Comparison of ENCODE assay signal across 12 cellular contexts in the genomic region with DNA sequence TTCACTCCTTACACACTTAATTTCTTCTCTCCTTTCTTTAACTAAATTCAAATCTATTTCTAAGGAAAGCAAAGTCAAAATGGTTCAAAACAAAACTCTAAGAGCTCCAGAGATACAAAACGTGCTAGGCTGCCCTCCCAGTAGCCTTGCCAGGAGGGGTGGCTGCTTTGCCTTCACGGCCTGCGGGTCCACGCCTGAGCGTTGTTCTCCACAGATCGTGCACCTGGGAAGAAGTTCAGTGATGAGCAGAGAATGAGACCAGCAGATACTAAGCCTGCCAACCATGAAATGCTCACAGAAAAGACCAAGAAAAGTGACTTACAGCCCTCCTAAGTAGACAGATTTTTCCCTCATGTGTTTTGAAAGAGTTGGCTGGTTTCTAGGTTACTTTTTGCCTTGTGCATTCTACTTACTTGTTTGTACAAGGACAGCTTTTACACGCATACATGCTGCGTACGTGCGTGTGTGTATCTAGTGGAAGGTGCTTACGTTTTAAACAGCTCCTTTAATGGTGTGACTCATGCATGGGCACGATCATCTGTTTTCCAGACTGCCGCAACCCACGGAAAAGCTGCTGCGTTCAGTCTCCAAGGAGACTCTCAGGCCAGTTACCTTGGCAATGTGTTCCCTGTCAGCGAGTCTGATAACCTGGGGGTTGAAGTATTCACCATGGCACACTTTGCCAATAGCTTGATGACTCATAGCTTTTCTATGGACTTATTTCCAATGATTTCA. TPM values are rescaled to one million over a fixed set of nuclear protein-coding genes. Genes with fewer than 3 reads are reported as not detected.
DNase-seq lines count a peak whose midpoint lies in the region; ATAC-seq and TF ChIP-seq lines count a peak whose summit lies in the region.
"Had no signal": no experiment of that assay in that cellular context is flagged by ENCODE, and none has a peak within 500 bp of the region (broad histone marks: within the 10 kb centered on the region; RNA-seq: fewer than 3 reads in every experiment).

No MANE protein-coding gene starts in this region.

- H3K9me3 Mint-ChIP-seq in type B pancreatic cell: no peaks in the 10 kb centered on the region
- no peaks in the 10 kb centered on the region for H3K9me3 Mint-ChIP-seq in activated naive CD8-positive, alpha-beta T cell treated with anti-CD3 and anti-CD28 coated beads, Interleukin-2, amount 50 U/mL, for 24 hours
- H3K9me3 Mint-ChIP-seq: central memory CD8-positive, alpha-beta T cell had no signal

- peaks cover 1% of the 10 kb centered on the region for H3K36me3 ChIP-seq in kidney epithelial cell (ENCODE audit: control insufficient read depth, insufficient read depth, low read length)
- H3K36me3 ChIP-seq in transverse colon: no peaks in the 10 kb centered on the region

- H3K27me3 ChIP-seq in kidney epithelial cell (ENCODE audit: control insufficient read depth, insufficient read depth, low read length): no peaks in the 10 kb centered on the region
- no peaks in the 10 kb centered on the region for H3K27me3 ChIP-seq in transverse colon

- H3K27ac ChIP-seq in caudate nucleus (ENCODE audit: low read depth, low read length) (peak overlapping the region; percentile 81), transverse colon (no peak overlapping the region)
- H3K27ac ChIP-seq: PC-9 had no signal

- peak overlapping the region; percentile 75 for H3K27ac Mint-ChIP-seq in type B pancreatic cell
- H3K27ac Mint-ChIP-seq in activated naive CD8-positive, alpha-beta T cell treated with anti-CD3 and anti-CD28 coated beads, Interleukin-2, amount 50 U/mL, for 24 hours: no peak overlapping the region

- H3K4me1 Mint-ChIP-seq in type B pancreatic cell (ENCODE audit: unreplicated experiment): peaks cover 10% of the 10 kb centered on the region
- H3K4me1 Mint-ChIP-seq in activated naive CD8-positive, alpha-beta T cell treated with anti-CD3 and anti-CD28 coated beads, Interleukin-2, amount 50 U/mL, for 24 hours: no peaks in the 10 kb centered on the region
- H3K4me1 Mint-ChIP-seq: central memory CD8-positive, alpha-beta T cell had no signal

- in situ Hi-C loops in transverse colon (cut with MboI; ENCODE audit: low pct_ligation_motif_present in 1 of 4, low pct_unique_long_range_greater_than_20kb in 1 of 4, low sequenced_read_pairs in 3 of 4): no loop called here

- no peak overlapping the region for H3K4me3 Mint-ChIP-seq in type B pancreatic cell
- no peak overlapping the region for H3K4me3 Mint-ChIP-seq in activated naive CD8-positive, alpha-beta T cell treated with anti-CD3 and anti-CD28 coated beads, Interleukin-2, amount 50 U/mL, for 24 hours
- H3K4me3 Mint-ChIP-seq: central memory CD8-positive, alpha-beta T cell had no signal

- intact Hi-C loops in transverse colon (cut with DNase I; ENCODE audit: low total_unique reads): no loop called here

- no peaks in the 10 kb centered on the region for H3K9me3 ChIP-seq in transverse colon

- H3K36me3 Mint-ChIP-seq in type B pancreatic cell: peaks cover 8% of the 10 kb centered on the region
- no peaks in the 10 kb centered on the region for H3K36me3 Mint-ChIP-seq in activated naive CD8-positive, alpha-beta T cell treated with anti-CD3 and anti-CD28 coated beads, Interleukin-2, amount 50 U/mL, for 24 hours (ENCODE audit: low read depth)

- H3K4me1 ChIP-seq in transverse colon: no peaks in the 10 kb centered on the region

- WGBS in transverse colon (ENCODE audit: low coverage in 1 of 2), 2 donors: 84 to 89% methylated on average over 13 to 16 of the region's 16 CpGs

- TF ChIP-seq EP300 in transverse colon (IDR thresholded peaks at IDR 0.05; ENCODE audit: low read depth): no peak

- no peak for TF ChIP-seq CTCF in kidney epithelial cell (IDR thresholded peaks at IDR 0.05; ENCODE audit: insufficient read depth, low read length, poor library complexity, severe bottlenecking)
- TF ChIP-seq CTCF in type B pancreatic cell (conservative IDR thresholded peaks at IDR 0.05): no peak
- no peak for TF ChIP-seq CTCF in transverse colon (IDR thresholded peaks at IDR 0.05)

- TF ChIP-seq POLR2A in transverse colon (IDR thresholded peaks at IDR 0.05): no peak

- H3K27me3 Mint-ChIP-seq in type B pancreatic cell: no peaks in the 10 kb centered on the region
- peaks cover 2% of the 10 kb centered on the region for H3K27me3 Mint-ChIP-seq in activated naive CD8-positive, alpha-beta T cell treated with anti-CD3 and anti-CD28 coated beads, Interleukin-2, amount 50 U/mL, for 24 hours

- no peak for ATAC-seq in activated naive CD8-positive, alpha-beta T cell treated with anti-CD3 and anti-CD28 coated beads, Interleukin-2, amount 50 U/mL, for 24 hours

- DNase-seq in DMS153 (lab: John Stamatoyannopoulos, UW): peak; percentile 87
- DNase-seq in DMS153 treated with DMSO at 0.1 percent for 48 hours (lab: John Stamatoyannopoulos, UW; ENCODE audit: unreplicated experiment): no peak
- DNase-seq in caudate nucleus (lab: John Stamatoyannopoulos, UW): peak in 39 of 61 donors; percentile 11 to 92 (median 50)
- peak; percentile 49 for DNase-seq in kidney epithelial cell (ENCODE audit: low read depth)
- DNase-seq in type B pancreatic cell (ENCODE audit: extremely low spot score, unreplicated experiment): no peak
- DNase-seq in transverse colon: no peak
- DNase-seq in activated naive CD8-positive, alpha-beta T cell treated with anti-CD3 and anti-CD28 coated beads, Interleukin-2, amount 50 U/mL, for 24 hours: no peak
- DNase-seq in OCI-M1 (lab: John Stamatoyannopoulos, UW): no peak
- DNase-seq: KG1, PC-9 had no signal

- no peak overlapping the region for H3K4me3 ChIP-seq in kidney epithelial cell (ENCODE audit: low read depth, low read length)
- no peak overlapping the region for H3K4me3 ChIP-seq in transverse colon
- H3K4me3 ChIP-seq: PC-9 had no signal

RNA-seq across cellular contexts. Expression of a gene that starts 32.4 kb away (rescaled TPM):
- total RNA-seq in kidney epithelial cell (not detected in 2 replicates), type B pancreatic cell (ENCODE audit: low replicate concordance) (not detected in 2 replicates), transverse colon (not detected)
- total RNA-seq: lower leg skin, PC-9 had no signal

Comparison
In these comparisons a context has a peak if more than half of its experiments do, and no peak if none do; other contexts are left out.
1. DNase-seq: peak in DMS153 (single experiment), caudate nucleus (39 of 61) and kidney epithelial cell (single experiment); none in DMS153 treated with DMSO at 0.1 percent for 48 hours (single experiment), type B pancreatic cell (single experiment), transverse colon (single experiment), activated naive CD8-positive, alpha-beta T cell treated with anti-CD3 and anti-CD28 coated beads, Interleukin-2, amount 50 U/mL, for 24 hours (single experiment) and OCI-M1 (single experiment).